ENCODE assay signal across 13 cellular contexts in the genomic region with DNA sequence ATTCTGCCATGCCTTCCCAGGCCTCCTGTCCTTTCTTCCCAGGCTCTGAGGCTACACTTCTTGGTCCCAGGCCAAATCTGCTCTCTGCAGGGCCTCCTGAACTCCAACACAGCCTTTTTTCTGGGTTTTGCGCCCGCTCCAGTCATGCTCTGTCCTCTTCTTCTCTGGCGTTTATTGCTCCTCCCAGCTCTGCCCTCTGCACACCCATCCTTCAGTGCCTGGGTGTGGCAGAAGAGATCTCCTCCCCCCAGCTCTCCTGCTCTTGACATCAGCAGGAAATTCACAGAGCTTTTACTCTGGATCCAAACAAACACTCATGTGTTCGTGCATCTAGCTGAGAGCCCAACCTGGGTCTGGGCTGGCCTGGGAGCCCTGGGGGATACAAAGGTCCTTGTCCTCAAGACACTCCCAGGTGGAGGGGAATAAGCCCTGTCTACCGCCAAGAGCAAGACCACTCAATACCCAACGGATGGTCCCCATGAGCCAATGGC. TPM values are rescaled to one million over a fixed set of nuclear protein-coding genes. Genes with fewer than 3 reads are reported as not detected.
DNase-seq lines count a peak whose midpoint lies in the region; ATAC-seq, FAIRE-seq and TF ChIP-seq lines count a peak whose summit lies in the region.
"Had no signal": no experiment of that assay in that cellular context is flagged by ENCODE, and none has a peak within 500 bp of the region (broad histone marks: within the 10 kb centered on the region; RNA-seq: fewer than 3 reads in every experiment).

No MANE protein-coding gene starts in this region.

- H3K4me1 Mint-ChIP-seq in CD14-positive monocyte: peaks cover 35% of the 10 kb centered on the region
- H3K4me1 Mint-ChIP-seq in mesothelial cell of epicardium: peaks cover 90% of the 10 kb centered on the region
- H3K4me1 Mint-ChIP-seq in T-cell: peaks cover 40 to 50% (median 42%) of the 10 kb centered on the region in 3 donors

- POLR2A ChIA-PET in T-cell (lab: Charles Lee): no interaction called here

- no peaks in the 10 kb centered on the region for H3K36me3 ChIP-seq in bronchial epithelial cell (ENCODE audit: control insufficient read depth, insufficient read depth, low read length)
- H3K36me3 ChIP-seq: heart right ventricle had no signal

- H3K9me3 Mint-ChIP-seq in CD14-positive monocyte: no peaks in the 10 kb centered on the region
- H3K9me3 Mint-ChIP-seq in mesothelial cell of epicardium: no peaks in the 10 kb centered on the region
- H3K9me3 Mint-ChIP-seq in T-cell: no peaks in the 10 kb centered on the region

- H3K27me3 Mint-ChIP-seq in CD14-positive monocyte (ENCODE audit: low read depth in 3 of 3) (peaks cover 2 to 12% (median 3%) of the 10 kb centered on the region in 3 donors), mesothelial cell of epicardium (ENCODE audit: low read depth) (no peaks in the 10 kb centered on the region), T-cell (no peaks in the 10 kb centered on the region)

- H3K36me3 Mint-ChIP-seq in CD14-positive monocyte (peaks cover 0 to 2% of the 10 kb centered on the region in 2 donors), mesothelial cell of epicardium (no peaks in the 10 kb centered on the region), T-cell (no peaks in the 10 kb centered on the region)

- no peak for FAIRE-seq in bronchial epithelial cell (lab: Jason Lieb, UNC)
- FAIRE-seq: GM12891 had no signal

- intact Hi-C loops in CD14-positive monocyte (cut with micrococcal nuclease): no loop called here

- H3K4me3 ChIP-seq in bronchial epithelial cell (ENCODE audit: low read depth, low read length): no peak overlapping the region
- H3K4me3 ChIP-seq: dorsolateral prefrontal cortex, heart right ventricle had no signal

- ATAC-seq in HG02852 (IDR thresholded peaks at IDR 0.05; ENCODE audit: unreplicated experiment) (no peak), T-cell (replicated peaks in 1 of 4) (no peak)

- H3K27me3 ChIP-seq in bronchial epithelial cell (ENCODE audit: control insufficient read depth, insufficient read depth, low read length): no peaks in the 10 kb centered on the region
- H3K27me3 ChIP-seq: dorsolateral prefrontal cortex, heart right ventricle had no signal

- TF ChIP-seq CTCF in CD14-positive monocyte (IDR thresholded peaks at IDR 0.05) (no peak), bronchial epithelial cell (IDR thresholded peaks at IDR 0.05; ENCODE audit: insufficient read depth, low read length, severe bottlenecking) (no peak), mesothelial cell of epicardium (IDR thresholded peaks at IDR 0.05; ENCODE audit: unreplicated experiment) (no peak)

- H3K27ac Mint-ChIP-seq in CD14-positive monocyte (peak overlapping the region in 1 of 7 donors; percentile 26), mesothelial cell of epicardium (peak overlapping the region; percentile 96), T-cell (peak overlapping the region in 1 of 2 donors; percentile 62)

- H3K4me3 Mint-ChIP-seq in CD14-positive monocyte (no peak overlapping the region), mesothelial cell of epicardium (no peak overlapping the region), T-cell (no peak overlapping the region)

- peak; percentile 25 for DNase-seq in CD14-positive monocyte (ENCODE audit: low spot score)
- DNase-seq in H4 (ENCODE audit: low spot score): peak; percentile 81
- DNase-seq in bronchial epithelial cell (ENCODE audit: low read depth): peak; percentile 61
- DNase-seq in mesothelial cell of epicardium (ENCODE audit: low spot score in 2 of 2, unreplicated experiment in 2 of 2): peak in 1 of 2 experiments; percentile 10
- DNase-seq in AG08396 (ENCODE audit: low spot score): no peak
- no peak for DNase-seq in iPS-NIHi7 (ENCODE audit: extremely low spot score)
- DNase-seq in T-cell: no peak
- DNase-seq: activated CD4-positive, alpha-beta T cell treated with anti-CD3 and anti-CD28 coated beads for 1 hour; NCI-H146 had no signal

- CTCF ChIA-PET in T-cell (lab: Charles Lee): no interaction called here

RNA-seq across cellular contexts. Expression of a gene that starts 22.9 kb away (rescaled TPM):
- polyA plus RNA-seq in CD14-positive monocyte: not detected
- not detected in 2 replicates for total RNA-seq in H4 (2014; rRNA removed; shearing (Covaris generic))
- not detected in 2 replicates for total RNA-seq in bronchial epithelial cell
- 0.13 to 0.34 TPM in 2 of 3 replicates, not detected in the other for total RNA-seq in mesothelial cell of epicardium
- total RNA-seq in T-cell: under 1 TPM in 2 of 5 donors, not detected in 3; 0.47 to 0.49 TPM
- polyA plus RNA-seq: heart right ventricle had no signal

RNA-seq across cellular contexts. Expression of a gene that starts 45.7 kb away (rescaled TPM):
- polyA plus RNA-seq in CD14-positive monocyte: 1 to 10 TPM; 2.8 to 3.2 TPM
- total RNA-seq in H4 (2014; rRNA removed; shearing (Covaris generic)): 228 and 275 TPM in 2 replicates
- 4.7 TPM in 2 replicates for total RNA-seq in bronchial epithelial cell
- 49.7 to 57.9 TPM (median 55.2 TPM) in 3 replicates for total RNA-seq in mesothelial cell of epicardium
- 10 to 100 TPM in 4 of 5 donors, 1 to 10 TPM in 1; 8.4 to 17.1 (median 10.3) TPM for total RNA-seq in T-cell

Comparison
In these comparisons a context has a peak if more than half of its experiments do, and no peak if none do; other contexts are left out.
1. DNase-seq: peak in CD14-positive monocyte (single experiment), H4 (single experiment) and bronchial epithelial cell (single experiment); none in AG08396 (single experiment), iPS-NIHi7 (single experiment) and T-cell (0 of 34).